Comparison of ENCODE assay signal across 9 cellular contexts in genomic region chr3:81823882-81824395, GRCh38.
DNase-seq lines count a peak whose midpoint lies in the region; ATAC-seq and TF ChIP-seq lines count a peak whose summit lies in the region.
"Had no signal": no experiment of that assay in that cellular context is flagged by ENCODE, and none has a peak within 500 bp of the region (broad histone marks: within the 10 kb centered on the region; RNA-seq: fewer than 3 reads in every experiment).

No MANE protein-coding gene starts in this region.

- no peak overlapping the region for H3K27ac Mint-ChIP-seq in CD4-positive, alpha-beta T cell

- H3K4me3 Mint-ChIP-seq in CD4-positive, alpha-beta T cell, result no peak overlapping the region
- H3K4me3 Mint-ChIP-seq: central memory CD8-positive, alpha-beta T cell had no signal

- H3K4me3 ChIP-seq in fibroblast of lung (replicated peaks in 1 of 4; ENCODE audit: control extremely low read depth in 1 of 4, insufficient read depth in 1 of 4, low read depth in 3 of 4, low read length in 4 of 4), result no peak overlapping the region
- no peak overlapping the region for H3K4me3 ChIP-seq in prostate gland
- H3K4me3 ChIP-seq in A673 (ENCODE audit: low read depth, low read length, poor library complexity, severe bottlenecking), result no peak overlapping the region

- H3K27me3 ChIP-seq in fibroblast of lung (ENCODE audit: control insufficient read depth, insufficient read depth, low read length) (no peaks in the 10 kb centered on the region), prostate gland (replicated peaks; ENCODE audit: insufficient read depth) (no peaks in the 10 kb centered on the region), A673 (replicated peaks; ENCODE audit: insufficient read depth, low read depth, low read length, poor library complexity) (no peaks in the 10 kb centered on the region)
- H3K27me3 ChIP-seq in CD4-positive, alpha-beta T cell (ENCODE audit: control insufficient read depth, insufficient read depth, low read length), result no peaks in the 10 kb centered on the region

- no peaks in the 10 kb centered on the region for H3K27me3 Mint-ChIP-seq in CD4-positive, alpha-beta T cell
- H3K27me3 Mint-ChIP-seq: central memory CD8-positive, alpha-beta T cell had no signal

- H4K20me1 ChIP-seq in fibroblast of lung (ENCODE audit: control insufficient read depth, extremely low read depth, insufficient read depth, low read length), result no peaks in the 10 kb centered on the region

- peak; percentile 95 for ATAC-seq in GM18519 (IDR thresholded peaks at IDR 0.05; ENCODE audit: low FRiP score, unreplicated experiment)
- peak; percentile 93 for ATAC-seq in HG02642 (IDR thresholded peaks at IDR 0.05; ENCODE audit: poor library complexity, unreplicated experiment)
- ATAC-seq in CD4-positive, alpha-beta T cell (ENCODE audit: poor library complexity), result no peak

- no peak overlapping the region for H3K9ac ChIP-seq in fibroblast of lung (ENCODE audit: insufficient read depth, low read length)

- CTCF ChIA-PET in A673 (lab: Charles Lee), result no interaction called here
- CTCF ChIA-PET in CD4-positive, alpha-beta T cell (lab: Charles Lee), result no interaction called here

- DNase-seq in NCI-H1092 treated with DMSO at 0.1 percent for 48 hours (lab: John Stamatoyannopoulos, UW) (peak; percentile 68), fibroblast of lung (ENCODE audit: low read depth in 2 of 2) (peak; percentile 12), prostate gland (ENCODE audit: low spot score) (no peak), A673 (ENCODE audit: low spot score) (no peak)
- no peak for DNase-seq in stimulated activated CD4-positive, alpha-beta T cell treated with anti-CD3 and anti-CD28 coated beads, Interleukin-4, amount 100 ng/mL, for 24 hours
- DNase-seq in CD4-positive, alpha-beta T cell, result no peak

- H3K27ac ChIP-seq in fibroblast of lung (ENCODE audit: insufficient read depth, low read length) (no peak overlapping the region), prostate gland (no peak overlapping the region), A673 (ENCODE audit: low read depth, low read length, poor library complexity, severe bottlenecking) (no peak overlapping the region)
- H3K27ac ChIP-seq in CD4-positive, alpha-beta T cell (ENCODE audit: low read depth, low read length), result no peak overlapping the region

- TF ChIP-seq POLR2A in prostate gland (IDR thresholded peaks at IDR 0.05), result no peak

- no TSS peak for BruUV-seq in A673 (replicated peaks; lab: Mats Ljungman, UMichigan)

- no peaks in the 10 kb centered on the region for H3K36me3 Mint-ChIP-seq in CD4-positive, alpha-beta T cell (ENCODE audit: low read depth)

- H3K4me2 ChIP-seq in fibroblast of lung (ENCODE audit: extremely low read depth, insufficient read depth, low read length), result no peak overlapping the region

- H3K9me3 Mint-ChIP-seq in CD4-positive, alpha-beta T cell, result peaks cover 3% of the 10 kb centered on the region

- no peak overlapping the region for H2AFZ ChIP-seq in fibroblast of lung (ENCODE audit: low read length)

- intact Hi-C loops in prostate gland (cut with DNase I) (no loop called here), A673 (cut with micrococcal nuclease; ENCODE audit: unreplicated experiment) (no loop called here)
- intact Hi-C loops in CD4-positive, alpha-beta T cell (cut with DNase I, micrococcal nuclease), result no loop called here

- H3K9me3 ChIP-seq in fibroblast of lung (ENCODE audit: control insufficient read depth, insufficient read depth, low read depth, low read length) (no peaks in the 10 kb centered on the region), prostate gland (no peaks in the 10 kb centered on the region), A673 (ENCODE audit: low read depth, low read length, poor library complexity, severe bottlenecking) (no peaks in the 10 kb centered on the region)
- no peaks in the 10 kb centered on the region for H3K9me3 ChIP-seq in CD4-positive, alpha-beta T cell (ENCODE audit: control insufficient read depth, low read length)

- H3K79me2 ChIP-seq in fibroblast of lung (ENCODE audit: control insufficient read depth, insufficient read depth, low read length), result no peaks in the 10 kb centered on the region

- TF ChIP-seq CTCF in fibroblast of lung (conservative IDR thresholded peaks at IDR 0.05 in 1 of 2, IDR thresholded peaks at IDR 0.05 in 1 of 2; ENCODE audit: low read depth in 1 of 2, low read length in 2 of 2) (no peak), prostate gland (IDR thresholded peaks at IDR 0.05) (no peak), A673 (conservative IDR thresholded peaks at IDR 0.05; ENCODE audit: low read depth, low read length) (no peak)
- TF ChIP-seq CTCF in CD4-positive, alpha-beta T cell (IDR thresholded peaks at IDR 0.05), result no peak

- POLR2A ChIA-PET in A673 (lab: Charles Lee; ENCODE audit: low non-redundant PET), result no interaction called here
- POLR2A ChIA-PET in CD4-positive, alpha-beta T cell (lab: Charles Lee), result no interaction called here

- no peaks in the 10 kb centered on the region for H3K4me1 Mint-ChIP-seq in CD4-positive, alpha-beta T cell (ENCODE audit: low read depth)
- H3K4me1 Mint-ChIP-seq: central memory CD8-positive, alpha-beta T cell had no signal

- H3K4me1 ChIP-seq in fibroblast of lung (ENCODE audit: control insufficient read depth, extremely low read depth, insufficient read depth, low read length), result no peaks in the 10 kb centered on the region
- H3K4me1 ChIP-seq in prostate gland (replicated peaks), result no peaks in the 10 kb centered on the region
- H3K4me1 ChIP-seq in A673 (ENCODE audit: insufficient read depth, low read length, poor library complexity, severe bottlenecking), result no peaks in the 10 kb centered on the region

- H3K36me3 ChIP-seq in fibroblast of lung (ENCODE audit: control insufficient read depth, insufficient read depth, low read length) (no peaks in the 10 kb centered on the region), prostate gland (no peaks in the 10 kb centered on the region), A673 (ENCODE audit: insufficient read depth, low read length, poor library complexity, severe bottlenecking) (no peaks in the 10 kb centered on the region)

- WGBS in prostate gland, result 20% methylated on average over 2 of the region's 2 CpGs

Comparison
In these comparisons a context has a peak if more than half of its experiments do, and no peak if none do; other contexts are left out.
1. DNase-seq: peak in NCI-H1092 treated with DMSO at 0.1 percent for 48 hours (single experiment) and fibroblast of lung (2 of 2); none in prostate gland (single experiment), stimulated activated CD4-positive, alpha-beta T cell treated with anti-CD3 and anti-CD28 coated beads, Interleukin-4, amount 100 ng/mL, for 24 hours (single experiment), A673 (single experiment) and CD4-positive, alpha-beta T cell (0 of 10).